1 cellular context compared by ENCODE assay signal in the genomic region with DNA sequence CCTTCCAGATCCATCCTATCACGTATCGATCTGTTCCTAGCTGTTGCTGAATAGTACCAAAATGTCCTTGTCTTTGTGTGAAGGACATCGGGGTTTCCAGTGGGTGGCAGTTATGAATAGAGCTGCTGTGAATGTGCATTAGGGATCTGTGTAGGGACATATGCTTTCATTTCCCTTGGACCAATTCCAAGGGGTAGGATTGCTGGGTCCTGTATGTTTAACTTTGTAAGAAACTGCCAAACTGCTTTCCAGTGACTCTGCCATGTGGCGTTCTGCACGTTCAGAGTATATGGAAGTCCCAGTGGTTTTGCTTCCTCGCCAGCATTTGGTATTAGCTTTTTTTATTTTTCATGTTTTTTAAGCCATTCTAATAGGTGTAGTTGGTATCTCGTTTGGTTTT.
TF ChIP-seq lines count a peak whose summit lies in the region.

No MANE protein-coding gene starts in this region.

TF ChIP-seq in K562, 482 proteins besides CTCF, POLR2A, EP300 and RAD21:
- 0 out of 2 replicates have a peak, but pooled peaks have one; percentile 42 for TF ChIP-seq NFIC (IDR thresholded peaks at IDR 0.05)
- TF ChIP-seq YY1 (IDR thresholded peaks at IDR 0.05; ENCODE audit: borderline replicate concordance in 1 of 3, control insufficient read depth in 1 of 3, extremely low read depth in 1 of 3, insufficient read depth in 3 of 3, insufficient read length in 1 of 3, insufficient replicate concordance in 2 of 3, low read depth in 1 of 3, low read length in 2 of 3), result no peak
- no peak for TF ChIP-seq ESRRA (IDR thresholded peaks at IDR 0.05; ENCODE audit: borderline replicate concordance, low read depth)
- no peak for TF ChIP-seq POU5F1 (IDR thresholded peaks at IDR 0.05; ENCODE audit: borderline replicate concordance, low read depth, low read length, partially characterized antibody)
